In genomic region chr7:151225948-151226510, GRCh38 we compare ENCODE assay signal across 8 cellular contexts. TPM values are rescaled to one million over a fixed set of nuclear protein-coding genes. Genes with fewer than 3 reads are reported as not detected.
DNase-seq lines count a peak whose midpoint lies in the region; ATAC-seq and TF ChIP-seq lines count a peak whose summit lies in the region.

No MANE protein-coding gene starts in this region.

- peaks cover 45% of the 10 kb centered on the region for H3K36me3 ChIP-seq in BE2C
- peaks cover 16% of the 10 kb centered on the region for H3K36me3 ChIP-seq in MG63

- DNase-seq in BE2C (no peak), MG63 (no peak), chondrocyte (ENCODE audit: low spot score) (no peak), DMS114 treated with DMSO at 0.1 percent for 48 hours (lab: John Stamatoyannopoulos, UW; ENCODE audit: unreplicated experiment) (no peak), HuH-7 (ENCODE audit: low spot score) (no peak)
- DNase-seq in naive thymus-derived CD8-positive, alpha-beta T cell, result no peak
- DNase-seq in stimulated activated CD4-positive, alpha-beta T cell treated with anti-CD3 and anti-CD28 coated beads, Interleukin-1b, Interleukin-23, amount 100 ng/mL, for 48 hours, result no peak

- peaks cover 35% of the 10 kb centered on the region for H3K4me1 Mint-ChIP-seq in chondrocyte (ENCODE audit: low read depth)
- peaks cover 21 to 39% (median 35%) of the 10 kb centered on the region in 4 donors for H3K4me1 Mint-ChIP-seq in naive thymus-derived CD8-positive, alpha-beta T cell

- TF ChIP-seq CTCF in BE2C (IDR thresholded peaks at IDR 0.05; ENCODE audit: low read depth, low read length) (no peak), chondrocyte (IDR thresholded peaks at IDR 0.05) (no peak)

- peak overlapping the region; percentile 100 for H3K4me3 Mint-ChIP-seq in chondrocyte (ENCODE audit: unreplicated experiment)
- peak overlapping the region; percentile 88 to 100 (median 98) for H3K4me3 Mint-ChIP-seq in naive thymus-derived CD8-positive, alpha-beta T cell

- peak overlapping the region; percentile 98 for H3K27ac Mint-ChIP-seq in chondrocyte (ENCODE audit: unreplicated experiment)
- peak overlapping the region in 8 of 10 donors; percentile 14 to 98 (median 97) for H3K27ac Mint-ChIP-seq in naive thymus-derived CD8-positive, alpha-beta T cell

- H3K9me3 ChIP-seq in BE2C (no peaks in the 10 kb centered on the region), MG63 (no peaks in the 10 kb centered on the region)

- H3K27me3 ChIP-seq in BE2C (no peaks in the 10 kb centered on the region), MG63 (no peaks in the 10 kb centered on the region)

- H3K4me3 ChIP-seq in BE2C (ENCODE audit: low read depth, low read length) (peak overlapping the region; percentile 91), MG63 (peak overlapping the region; percentile 74)

- POLR2A ChIA-PET in naive thymus-derived CD8-positive, alpha-beta T cell (lab: Charles Lee), result interaction anchor here (0.6 to 2.5 kb wide), 4 partner anchors 11 to 1372 kb away, joined by 3 to 21 read pairs (median 6); no protein-coding TSS in a partner anchor

- peaks cover 25% of the 10 kb centered on the region for H3K36me3 Mint-ChIP-seq in chondrocyte (ENCODE audit: low read depth)
- peaks cover 0 to 48% (median 10%) of the 10 kb centered on the region in 3 donors for H3K36me3 Mint-ChIP-seq in naive thymus-derived CD8-positive, alpha-beta T cell

- ATAC-seq in naive thymus-derived CD8-positive, alpha-beta T cell, result no peak
- ATAC-seq in HG02588 (IDR thresholded peaks at IDR 0.05; ENCODE audit: unreplicated experiment), result no peak

- no peaks in the 10 kb centered on the region for H3K27me3 Mint-ChIP-seq in chondrocyte (ENCODE audit: low read depth)
- no peaks in the 10 kb centered on the region for H3K27me3 Mint-ChIP-seq in naive thymus-derived CD8-positive, alpha-beta T cell

- no peaks in the 10 kb centered on the region; the same call in 1 of the 2 replicates for H3K4me1 ChIP-seq in BE2C

- no peaks in the 10 kb centered on the region for H3K9me3 Mint-ChIP-seq in chondrocyte (ENCODE audit: low read depth)
- H3K9me3 Mint-ChIP-seq in naive thymus-derived CD8-positive, alpha-beta T cell, result no peaks in the 10 kb centered on the region

RNA-seq across cellular contexts. Expression of gene ABCF2, which starts 1.0 kb away (rescaled TPM):
- polyA plus RNA-seq in BE2C (2012; ENCODE audit: insufficient read depth, insufficient read length, low read depth), result 64.7 TPM
- 48.4 and 75.0 TPM in 2 replicates for total RNA-seq in MG63 (2014; rRNA removed; shearing (Covaris generic); ENCODE audit: low replicate concordance)
- total RNA-seq in chondrocyte, result 35.8 to 42.2 TPM (median 37.7 TPM) in 3 replicates
- 10 to 100 TPM; 30.2 to 34.2 TPM for total RNA-seq in naive thymus-derived CD8-positive, alpha-beta T cell
- 10 to 100 TPM; 23.0 to 40.4 (median 31.6) TPM for polyA plus RNA-seq in naive thymus-derived CD8-positive, alpha-beta T cell

RNA-seq across cellular contexts. Expression of gene CHPF2, which starts 6.3 kb away (rescaled TPM):
- polyA plus RNA-seq in BE2C (2012; ENCODE audit: insufficient read depth, insufficient read length, low read depth), result 37.1 TPM
- total RNA-seq in MG63 (2014; rRNA removed; shearing (Covaris generic); ENCODE audit: low replicate concordance), result 15.4 and 26.5 TPM in 2 replicates
- total RNA-seq in chondrocyte, result 98.3 to 135 TPM (median 101 TPM) in 3 replicates
- total RNA-seq in naive thymus-derived CD8-positive, alpha-beta T cell, result 10 to 100 TPM; 47.8 to 48.6 TPM
- polyA plus RNA-seq in naive thymus-derived CD8-positive, alpha-beta T cell, result 10 to 100 TPM; 16.8 to 20.1 (median 17.6) TPM

RNA-seq across cellular contexts. Expression of gene H2BK1, which starts 15.7 kb away (rescaled TPM):
- polyA plus RNA-seq in BE2C (2012; ENCODE audit: insufficient read depth, insufficient read length, low read depth), result not detected
- total RNA-seq in MG63 (2014; rRNA removed; shearing (Covaris generic); ENCODE audit: low replicate concordance), result not detected in 2 replicates
- not detected in 3 replicates for total RNA-seq in chondrocyte
- total RNA-seq in naive thymus-derived CD8-positive, alpha-beta T cell, result 1 to 10 TPM; 2.5 to 2.6 TPM
- not detected for polyA plus RNA-seq in naive thymus-derived CD8-positive, alpha-beta T cell

RNA-seq across cellular contexts. Expression of gene SMARCD3, which starts 22.5 kb away (rescaled TPM):
- 30.0 TPM for polyA plus RNA-seq in BE2C (2012; ENCODE audit: insufficient read depth, insufficient read length, low read depth)
- total RNA-seq in MG63 (2014; rRNA removed; shearing (Covaris generic); ENCODE audit: low replicate concordance), result 12.0 and 14.2 TPM in 2 replicates
- total RNA-seq in chondrocyte, result 105 to 125 TPM (median 120 TPM) in 3 replicates
- total RNA-seq in naive thymus-derived CD8-positive, alpha-beta T cell, result 10 to 100 TPM in 1 of 2 experiments, 1 to 10 TPM in 1; 9.7 to 11.8 TPM
- polyA plus RNA-seq in naive thymus-derived CD8-positive, alpha-beta T cell, result 10 to 100 TPM in 2 of 3 donors, 1 to 10 TPM in 1; 9.8 to 18.6 (median 15.6) TPM

RNA-seq across cellular contexts. Expression of gene ASB10, which starts 39.0 kb away (rescaled TPM):
- polyA plus RNA-seq in BE2C (2012; ENCODE audit: insufficient read depth, insufficient read length, low read depth), result not detected
- total RNA-seq in MG63 (2014; rRNA removed; shearing (Covaris generic); ENCODE audit: low replicate concordance), result not detected in 2 replicates
- total RNA-seq in chondrocyte, result not detected in 3 replicates
- total RNA-seq in naive thymus-derived CD8-positive, alpha-beta T cell, result not detected
- polyA plus RNA-seq in naive thymus-derived CD8-positive, alpha-beta T cell, result not detected
